Comparison of ENCODE assay signal across 8 cellular contexts in genomic region chr19:2426661-2427322, GRCh38. TPM values are rescaled to one million over a fixed set of nuclear protein-coding genes. Genes with fewer than 3 reads are reported as not detected.
DNase-seq lines count a peak whose midpoint lies in the region; ATAC-seq and TF ChIP-seq lines count a peak whose summit lies in the region.

No MANE protein-coding gene starts in this region.

- H3F3A ChIP-seq in DOHH2 (ENCODE audit: control insufficient read depth, insufficient read depth), result peaks cover 10% of the 10 kb centered on the region

- H3K4me1 Mint-ChIP-seq in naive B cell, result peaks cover 15 to 18% (median 17%) of the 10 kb centered on the region in 3 donors

- TF ChIP-seq CTCF in DOHH2 (IDR thresholded peaks at IDR 0.05; ENCODE audit: low read depth, low read length, poor library complexity, severe bottlenecking) (no peak), epithelial cell of proximal tubule (conservative IDR thresholded peaks at IDR 0.05; ENCODE audit: low read depth, low read length) (no peak), tibial artery (IDR thresholded peaks at IDR 0.05) (no peak)

- peak overlapping the region; percentile 91 to 98 (median 96) for H3K4me3 Mint-ChIP-seq in naive B cell

- ATAC-seq in GM21576 (IDR thresholded peaks at IDR 0.05; ENCODE audit: unreplicated experiment) (peak; percentile 21), naive B cell (ENCODE audit: low read depth in 2 of 2) (no peak)

- H3K4me1 ChIP-seq in DOHH2 (ENCODE audit: control insufficient read depth, low read length) (peaks cover 17% of the 10 kb centered on the region), tibial artery (peaks cover 0 to 40% (median 32%) of the 10 kb centered on the region in 4 donors)

- no peaks in the 10 kb centered on the region for H3K36me3 Mint-ChIP-seq in naive B cell

- peaks cover 57% of the 10 kb centered on the region for H3K36me3 ChIP-seq in DOHH2 (ENCODE audit: control insufficient read depth, low read length)
- H3K36me3 ChIP-seq in tibial artery, result peaks cover 0 to 44% (median 10%) of the 10 kb centered on the region in 3 donors

- H3K9me2 ChIP-seq in DOHH2 (replicated peaks; ENCODE audit: control insufficient read depth, low read length), result no peaks in the 10 kb centered on the region

- no peaks in the 10 kb centered on the region for H3K9me3 ChIP-seq in DOHH2 (ENCODE audit: control insufficient read depth, insufficient read depth, low read length)
- no peaks in the 10 kb centered on the region for H3K9me3 ChIP-seq in tibial artery

- no peaks in the 10 kb centered on the region for H3K27me3 ChIP-seq in DOHH2 (ENCODE audit: control insufficient read depth, low read length)
- no peaks in the 10 kb centered on the region for H3K27me3 ChIP-seq in tibial artery

- peak overlapping the region; percentile 78 for H3K27ac ChIP-seq in DOHH2 (ENCODE audit: low read depth, low read length)
- peak overlapping the region; percentile 87 to 88 for H3K27ac ChIP-seq in tibial artery

- intact Hi-C loops in tibial artery (cut with DNase I; ENCODE audit: low total_unique reads), result no loop called here

- DNase-seq in LoVo (ENCODE audit: low spot score), result peak; percentile 47
- peak; percentile 53 to 60 for DNase-seq in activated CD4-positive, alpha-beta T cell treated with anti-CD3 and anti-CD28 coated beads, Interleukin-2, amount 50 U/mL, for 48 hours
- no peak for DNase-seq in epithelial cell of proximal tubule (ENCODE audit: low read depth)
- peak; percentile 17 for DNase-seq in naive B cell
- no peak for DNase-seq in tibial artery
- DNase-seq in retina, result no peak

- H3K4me3 ChIP-seq in DOHH2 (ENCODE audit: low read length) (peak overlapping the region; percentile 96), epithelial cell of proximal tubule (ENCODE audit: low read depth, low read length) (peak overlapping the region; percentile 75), tibial artery (peak overlapping the region; percentile 68 to 85)

- no peaks in the 10 kb centered on the region for H4K20me1 ChIP-seq in DOHH2 (ENCODE audit: control insufficient read depth, insufficient read depth, low read depth, low read length)

- H3K79me2 ChIP-seq in DOHH2 (ENCODE audit: control insufficient read depth, low read length), result peaks cover 46% of the 10 kb centered on the region

- H3K27me3 Mint-ChIP-seq in naive B cell, result no peaks in the 10 kb centered on the region

- H3K27ac Mint-ChIP-seq in naive B cell, result peak overlapping the region in 4 of 6 donors; percentile 94 to 97 (median 96)

- peak overlapping the region; percentile 81 for H3K4me2 ChIP-seq in DOHH2 (ENCODE audit: low read length)

- no peaks in the 10 kb centered on the region for H3K9me3 Mint-ChIP-seq in naive B cell

RNA-seq across cellular contexts. Expression of gene TIMM13, which starts 0.6 kb away (rescaled TPM):
- 100 and 118 TPM in 2 replicates for total RNA-seq in epithelial cell of proximal tubule
- 10 to 100 TPM; 50.0 to 99.3 (median 70.8) TPM for polyA plus RNA-seq in naive B cell (ENCODE audit: low read depth in 6 of 6)

RNA-seq across cellular contexts. Expression of gene LMNB2, which starts 30.0 kb away (rescaled TPM):
- 136 and 246 TPM in 2 replicates for total RNA-seq in epithelial cell of proximal tubule
- polyA plus RNA-seq in naive B cell (ENCODE audit: low read depth in 6 of 6), result 1 to 10 TPM; 3.2 to 5.4 (median 4.5) TPM

RNA-seq across cellular contexts. Expression of gene GADD45B, which starts 49.1 kb away (rescaled TPM):
- 29.2 and 35.7 TPM in 2 replicates for total RNA-seq in epithelial cell of proximal tubule
- 100 to 1,000 TPM in 3 of 6 donors, 10 to 100 TPM in 3; 40.2 to 177 (median 125) TPM for polyA plus RNA-seq in naive B cell (ENCODE audit: low read depth in 6 of 6)

Comparison
In these comparisons a context has a peak if more than half of its experiments do, and no peak if none do; other contexts are left out.
1. DNase-seq: peak in LoVo (single experiment), activated CD4-positive, alpha-beta T cell treated with anti-CD3 and anti-CD28 coated beads, Interleukin-2, amount 50 U/mL, for 48 hours (2 of 2) and naive B cell (single experiment); none in epithelial cell of proximal tubule (single experiment), tibial artery (0 of 2) and retina (single experiment).
2. Peak in every context shown above with its lines, with median percentiles within 50 percentile points of each other: H3K4me3 ChIP-seq.